In the genomic region with DNA sequence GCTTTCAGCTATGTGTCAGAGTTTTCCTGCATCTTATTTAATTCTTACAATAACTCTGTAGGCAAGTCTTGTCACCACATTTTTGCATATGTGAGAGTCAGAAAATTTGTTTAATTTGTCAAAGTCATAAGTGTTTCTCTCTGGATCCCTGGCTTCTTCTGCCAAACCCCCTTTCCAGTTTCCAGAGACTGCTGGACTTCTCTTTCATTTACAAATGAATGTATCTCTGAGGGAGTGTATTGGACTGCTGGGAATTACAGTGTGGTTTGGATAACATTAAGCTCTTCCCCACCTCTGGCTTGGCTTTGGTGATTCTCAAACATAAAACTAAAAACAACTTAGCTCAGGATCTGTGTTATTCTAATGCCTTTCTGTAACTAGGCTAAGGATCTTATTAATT, we compare ENCODE assay signal across 10 cellular contexts.
"Had no signal": no experiment of that assay in that cellular context is flagged by ENCODE, and none has a peak within 500 bp of the region (broad histone marks: within the 10 kb centered on the region; RNA-seq: fewer than 3 reads in every experiment).

No MANE protein-coding gene starts in this region.

- H3K9ac ChIP-seq: GM23248 had no signal

- H2AFZ ChIP-seq: GM23248 had no signal

- H3K27me3 Mint-ChIP-seq: IgD-negative memory B cell had no signal

- H3K27ac ChIP-seq: GM23248, HL-60 had no signal

- DNase-seq: GM23248, H9, HFFc6, KBM-7 had no signal

- H3K4me1 Mint-ChIP-seq: IgD-negative memory B cell had no signal

- FAIRE-seq: H1, H54, HepG2 had no signal

- H3K4me3 ChIP-seq: GM23248 had no signal

- H3K27ac Mint-ChIP-seq: HFFc6, IgD-negative memory B cell had no signal

- H3K36me3 Mint-ChIP-seq: IgD-negative memory B cell had no signal

- H3K4me3 Mint-ChIP-seq: H9, HFFc6, IgD-negative memory B cell had no signal

- ATAC-seq: HCT116, HepG2 had no signal

- H3K9me3 Mint-ChIP-seq: H9 had no signal
